Comparison of ENCODE assay signal across 16 cellular contexts in the genomic region with DNA sequence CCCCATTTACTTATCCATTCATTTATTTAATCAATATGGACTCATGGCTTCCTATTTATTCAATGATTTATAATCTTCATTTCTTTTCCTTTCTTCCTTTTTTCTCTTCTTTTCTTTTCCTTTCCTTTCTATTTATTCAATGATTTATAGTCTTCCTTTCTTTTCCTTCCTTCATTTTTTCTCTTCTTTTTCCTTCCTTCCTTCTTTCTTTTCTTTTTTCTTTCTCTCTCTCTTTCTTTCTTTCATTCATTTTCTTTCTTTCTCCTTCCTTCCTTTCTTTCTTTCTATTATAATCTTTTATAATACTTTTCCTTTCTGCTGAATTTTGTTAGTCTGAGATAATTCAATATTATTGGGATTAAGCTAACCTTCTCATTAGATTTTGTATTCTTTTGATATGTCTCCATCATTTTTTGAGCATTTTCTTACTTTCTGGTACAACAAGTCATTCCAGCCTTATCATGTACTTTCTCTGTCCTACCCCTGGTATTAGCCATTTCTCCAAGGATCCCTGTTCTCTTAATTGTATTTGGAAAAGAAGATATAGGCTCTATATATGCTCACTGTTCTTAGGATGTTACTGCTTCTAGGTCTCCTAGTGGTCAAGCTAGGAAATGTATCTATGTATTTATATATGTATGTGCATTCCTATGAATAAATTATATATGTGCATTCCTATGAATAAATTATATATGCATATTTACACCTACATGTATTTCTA. TPM values are rescaled to one million over a fixed set of nuclear protein-coding genes. Genes with fewer than 3 reads are reported as not detected.
A peak's percentile ranks its signal among the peaks of the same experiment; 100 is the strongest.
DNase-seq lines count a peak whose midpoint lies in the region; ATAC-seq and TF ChIP-seq lines count a peak whose summit lies in the region.
"Had no signal": no experiment of that assay in that cellular context is flagged by ENCODE, and none has a peak within 500 bp of the region (broad histone marks: within the 10 kb centered on the region; RNA-seq: fewer than 3 reads in every experiment).

No MANE protein-coding gene starts in this region.

- H3K27ac ChIP-seq in CD4-positive, alpha-beta T cell (ENCODE audit: low read depth, low read length): no peak overlapping the region
- H3K27ac ChIP-seq in HEK293 (ENCODE audit: extremely low read depth, low read depth, low read length): no peak overlapping the region
- H3K27ac ChIP-seq: Peyer's patch had no signal

- H3K27ac Mint-ChIP-seq in CD4-positive, alpha-beta T cell: no peak overlapping the region
- no peak overlapping the region for H3K27ac Mint-ChIP-seq in glutamatergic neuron (ENCODE audit: unreplicated experiment)
- H3K27ac Mint-ChIP-seq in stimulated activated naive CD8-positive, alpha-beta T cell treated with anti-CD3 and anti-CD28 coated beads, Interleukin-15, amount 100 ng/mL, for 72 hours: no peak overlapping the region
- H3K27ac Mint-ChIP-seq: activated naive CD4-positive, alpha-beta T cell treated with anti-CD3 and anti-CD28 coated beads, Interleukin-2, amount 50 U/mL, for 24 hours; immature natural killer cell had no signal

- H3K4me1 ChIP-seq in HEK293 (ENCODE audit: control insufficient read depth, insufficient read depth, low read length): peaks cover 8% of the 10 kb centered on the region; the same call in 1 of the 2 replicates
- H3K4me1 ChIP-seq: Peyer's patch had no signal

- ATAC-seq in CD4-positive, alpha-beta T cell (ENCODE audit: poor library complexity): no peak
- ATAC-seq in SK-N-SH treated with all-trans-retinoic acid at 6 μM for 48 hours (peak; percentile 56; the same call in 1 of the 3 replicates), HG03520 (IDR thresholded peaks at IDR 0.05; ENCODE audit: unreplicated experiment) (no peak), GM21390 (IDR thresholded peaks at IDR 0.05; ENCODE audit: unreplicated experiment) (no peak)
- ATAC-seq in stimulated activated naive CD8-positive, alpha-beta T cell treated with anti-CD3 and anti-CD28 coated beads, Interleukin-15, amount 100 ng/mL, for 72 hours: no peak

- peaks cover 78% of the 10 kb centered on the region for H3K27me3 Mint-ChIP-seq in CD4-positive, alpha-beta T cell
- H3K27me3 Mint-ChIP-seq in glutamatergic neuron (ENCODE audit: unreplicated experiment): peaks cover 4% of the 10 kb centered on the region
- peaks cover 77% of the 10 kb centered on the region for H3K27me3 Mint-ChIP-seq in stimulated activated naive CD8-positive, alpha-beta T cell treated with anti-CD3 and anti-CD28 coated beads, Interleukin-15, amount 100 ng/mL, for 72 hours

- H3K4me3 ChIP-seq in HEK293 (ENCODE audit: low read depth, low read length): no peak overlapping the region
- H3K4me3 ChIP-seq: Peyer's patch had no signal

- no peak overlapping the region for H3K4me3 Mint-ChIP-seq in CD4-positive, alpha-beta T cell
- no peak overlapping the region for H3K4me3 Mint-ChIP-seq in glutamatergic neuron (ENCODE audit: unreplicated experiment)
- no peak overlapping the region for H3K4me3 Mint-ChIP-seq in stimulated activated naive CD8-positive, alpha-beta T cell treated with anti-CD3 and anti-CD28 coated beads, Interleukin-15, amount 100 ng/mL, for 72 hours
- H3K4me3 Mint-ChIP-seq: activated naive CD4-positive, alpha-beta T cell treated with anti-CD3 and anti-CD28 coated beads, Interleukin-2, amount 50 U/mL, for 24 hours; immature natural killer cell had no signal

- POLR2A ChIA-PET in CD4-positive, alpha-beta T cell (lab: Charles Lee): no interaction called here
- POLR2A ChIA-PET in HEK293 (lab: Yijun Ruan, JAX): no interaction called here

- H3K36me3 ChIP-seq in HEK293 (ENCODE audit: control insufficient read depth in 2 of 2, insufficient read depth in 1 of 2, low read length in 2 of 2): no peaks in the 10 kb centered on the region
- H3K36me3 ChIP-seq: Peyer's patch had no signal

- intact Hi-C loops in CD4-positive, alpha-beta T cell (cut with DNase I, micrococcal nuclease): no loop called here

- peak; percentile 38 for TF ChIP-seq CTCF in CD4-positive, alpha-beta T cell (IDR thresholded peaks at IDR 0.05)
- no peak for TF ChIP-seq CTCF in HEK293 (tag by site-specific recombination; IDR thresholded peaks at IDR 0.05)
- TF ChIP-seq CTCF in glutamatergic neuron (IDR thresholded peaks at IDR 0.05; ENCODE audit: partially characterized antibody, unreplicated experiment): peak; percentile 68

- CTCF ChIA-PET in CD4-positive, alpha-beta T cell (lab: Charles Lee): no interaction called here
- CTCF ChIA-PET in HEK293 (lab: Yijun Ruan, JAX): interaction anchor here (0.5 to 1.8 kb wide), 16 partner anchors 9 to 1304 kb away, joined by 3 to 8 read pairs (median 4); no protein-coding TSS in a partner anchor

- H3K36me3 Mint-ChIP-seq in CD4-positive, alpha-beta T cell (ENCODE audit: low read depth): no peaks in the 10 kb centered on the region
- H3K36me3 Mint-ChIP-seq in glutamatergic neuron (ENCODE audit: unreplicated experiment): peaks cover 9% of the 10 kb centered on the region
- H3K36me3 Mint-ChIP-seq: immature natural killer cell had no signal

- no peaks in the 10 kb centered on the region for H3K9me3 Mint-ChIP-seq in CD4-positive, alpha-beta T cell
- peaks cover 7% of the 10 kb centered on the region for H3K9me3 Mint-ChIP-seq in glutamatergic neuron (ENCODE audit: unreplicated experiment)
- peaks cover 8 to 14% of the 10 kb centered on the region in 2 donors for H3K9me3 Mint-ChIP-seq in stimulated activated naive CD8-positive, alpha-beta T cell treated with anti-CD3 and anti-CD28 coated beads, Interleukin-15, amount 100 ng/mL, for 72 hours
- H3K9me3 Mint-ChIP-seq: activated naive CD4-positive, alpha-beta T cell treated with anti-CD3 and anti-CD28 coated beads, Interleukin-2, amount 50 U/mL, for 24 hours had no signal

- H3K27me3 ChIP-seq in CD4-positive, alpha-beta T cell (ENCODE audit: control insufficient read depth, insufficient read depth, low read length): peaks cover 29% of the 10 kb centered on the region
- H3K27me3 ChIP-seq: Peyer's patch had no signal

- no peaks in the 10 kb centered on the region for H3K4me1 Mint-ChIP-seq in CD4-positive, alpha-beta T cell (ENCODE audit: low read depth)
- no peaks in the 10 kb centered on the region for H3K4me1 Mint-ChIP-seq in glutamatergic neuron (ENCODE audit: low read depth, unreplicated experiment)
- no peaks in the 10 kb centered on the region for H3K4me1 Mint-ChIP-seq in stimulated activated naive CD8-positive, alpha-beta T cell treated with anti-CD3 and anti-CD28 coated beads, Interleukin-15, amount 100 ng/mL, for 72 hours
- H3K4me1 Mint-ChIP-seq: activated naive CD4-positive, alpha-beta T cell treated with anti-CD3 and anti-CD28 coated beads, Interleukin-2, amount 50 U/mL, for 24 hours; immature natural killer cell had no signal

- no peak for DNase-seq in CD4-positive, alpha-beta T cell
- no peak for DNase-seq in glutamatergic neuron
- no peak for DNase-seq in retina
- no peak for DNase-seq in stimulated activated naive CD8-positive, alpha-beta T cell treated with anti-CD3 and anti-CD28 coated beads, Interleukin-15, amount 100 ng/mL, for 72 hours
- DNase-seq: activated CD4-positive, alpha-beta T cell treated with anti-CD3 and anti-CD28 coated beads for 4 hours; GOT3; immature natural killer cell; NCI-H1105; Peyer's patch; stimulated activated CD4-positive, alpha-beta T cell treated with anti-CD3 and anti-CD28 coated beads, Interleukin-4, amount 100 ng/mL, for 4 hours had no signal

- H3K9me3 ChIP-seq in CD4-positive, alpha-beta T cell (ENCODE audit: control insufficient read depth, low read length): peaks cover 4% of the 10 kb centered on the region
- H3K9me3 ChIP-seq in HEK293 (ENCODE audit: control insufficient read depth, insufficient read depth, low read depth, low read length): no peaks in the 10 kb centered on the region

TF ChIP-seq in HEK293, 187 proteins besides CTCF, POLR2A, EP300 and RAD21:
- no peak for TF ChIP-seq YY1 (tag by site-specific recombination; IDR thresholded peaks at IDR 0.05)
- peak; percentile 76 for TF ChIP-seq PRDM1 (tag by site-specific recombination; IDR thresholded peaks at IDR 0.05)
- peak; percentile 94 for TF ChIP-seq ZNF366 (tag by site-specific recombination; conservative IDR thresholded peaks at IDR 0.05)
- TF ChIP-seq, protein P1, sequence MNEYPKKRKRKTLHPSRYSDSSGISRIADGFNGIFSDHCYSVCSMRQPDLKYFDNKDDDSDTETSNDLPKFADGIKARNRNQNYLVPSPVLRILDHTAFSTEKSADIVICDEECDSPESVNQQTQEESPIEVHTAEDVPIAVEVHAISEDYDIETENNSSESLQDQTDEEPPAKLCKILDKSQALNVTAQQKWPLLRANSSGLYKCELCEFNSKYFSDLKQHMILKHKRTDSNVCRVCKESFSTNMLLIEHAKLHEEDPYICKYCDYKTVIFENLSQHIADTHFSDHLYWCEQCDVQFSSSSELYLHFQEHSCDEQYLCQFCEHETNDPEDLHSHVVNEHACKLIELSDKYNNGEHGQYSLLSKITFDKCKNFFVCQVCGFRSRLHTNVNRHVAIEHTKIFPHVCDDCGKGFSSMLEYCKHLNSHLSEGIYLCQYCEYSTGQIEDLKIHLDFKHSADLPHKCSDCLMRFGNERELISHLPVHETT (tag by site-specific recombination; IDR thresholded peaks at IDR 0.05): no peak
- TF ChIP-seq ZNF394 (tag by site-specific recombination; IDR thresholded peaks at IDR 0.05; ENCODE audit: borderline replicate concordance): no peak
TF ChIP-seq in HEK293: peak in this region for 2.

TF ChIP-seq in SK-N-SH treated with all-trans-retinoic acid at 6 μM for 48 hours, 23 proteins besides CTCF, POLR2A, EP300 and RAD21 (continues in another document):
- TF ChIP-seq ZFP3 (CRISPR knock-in tag; IDR thresholded peaks at IDR 0.05): no peak
- TF ChIP-seq TCF4 (CRISPR knock-in tag; IDR thresholded peaks at IDR 0.05; ENCODE audit: borderline replicate concordance): no peak
- TF ChIP-seq CSDC2 (CRISPR knock-in tag; IDR thresholded peaks at IDR 0.05): no peak
- TF ChIP-seq ESRRG (CRISPR knock-in tag; IDR thresholded peaks at IDR 0.05): no peak
- no peak for TF ChIP-seq ZC3H10 (CRISPR knock-in tag; IDR thresholded peaks at IDR 0.05)
- no peak for TF ChIP-seq ARNTL (CRISPR knock-in tag; IDR thresholded peaks at IDR 0.05; ENCODE audit: borderline replicate concordance, low read depth)
- no peak for TF ChIP-seq PPARA (CRISPR knock-in tag; IDR thresholded peaks at IDR 0.05; ENCODE audit: borderline replicate concordance)

RNA-seq across cellular contexts. Expression of a gene that starts 12.1 kb away (rescaled TPM):
- total RNA-seq in CD4-positive, alpha-beta T cell: not detected
- total RNA-seq in glutamatergic neuron (ENCODE audit: unreplicated experiment): not detected
- total RNA-seq: Peyer's patch, temporal lobe had no signal

RNA-seq across cellular contexts. Expression of a gene that starts 25.5 kb away (rescaled TPM):
- total RNA-seq in CD4-positive, alpha-beta T cell: not detected
- not detected for total RNA-seq in glutamatergic neuron (ENCODE audit: unreplicated experiment)
- total RNA-seq: Peyer's patch, temporal lobe had no signal

RNA-seq across cellular contexts. Expression of a gene that starts 34.2 kb away (rescaled TPM):
- not detected for total RNA-seq in CD4-positive, alpha-beta T cell
- 47.6 TPM for total RNA-seq in glutamatergic neuron (ENCODE audit: unreplicated experiment)

Comparison
In these comparisons a context has a peak if more than half of its experiments do, and no peak if none do; other contexts are left out.
1. RNA of a gene that starts 34.2 kb away (total RNA-seq): 47.6 TPM in glutamatergic neuron (single experiment); not detected in CD4-positive, alpha-beta T cell; every median in the first group is over 10 times any median in the second.